10 cellular contexts compared by ENCODE assay signal in genomic region chr6:15905488-15906392, GRCh38.
DNase-seq lines count a peak whose midpoint lies in the region; ATAC-seq and TF ChIP-seq lines count a peak whose summit lies in the region.
"Had no signal": no experiment of that assay in that cellular context is flagged by ENCODE, and none has a peak within 500 bp of the region (broad histone marks: within the 10 kb centered on the region; RNA-seq: fewer than 3 reads in every experiment).

No MANE protein-coding gene starts in this region.

- H3K4me3 ChIP-seq in tibial artery (no peak overlapping the region), GM23248 (no peak overlapping the region)

- no peak for ATAC-seq in HG03159 (IDR thresholded peaks at IDR 0.05; ENCODE audit: unreplicated experiment)
- ATAC-seq in CD4-positive, alpha-beta T cell (ENCODE audit: poor library complexity) = no peak

- no peaks in the 10 kb centered on the region for H4K20me1 ChIP-seq in GM23248 (ENCODE audit: insufficient read depth)

- H3K27me3 ChIP-seq in tibial artery = no peaks in the 10 kb centered on the region
- no peaks in the 10 kb centered on the region for H3K27me3 ChIP-seq in CD4-positive, alpha-beta T cell (ENCODE audit: control insufficient read depth, insufficient read depth, low read length)
- H3K27me3 ChIP-seq in GM23248 (replicated peaks; ENCODE audit: insufficient read depth) = 0 out of 2 replicates have a peak, but pooled peaks cover 3% of the 10 kb centered on the region

- H3K9me3 ChIP-seq in tibial artery (no peaks in the 10 kb centered on the region), GM23248 (ENCODE audit: low read depth) (no peaks in the 10 kb centered on the region)
- no peaks in the 10 kb centered on the region for H3K9me3 ChIP-seq in CD4-positive, alpha-beta T cell (ENCODE audit: control insufficient read depth, low read length)

- H3K27ac ChIP-seq in tibial artery (no peak overlapping the region), GM23248 (no peak overlapping the region)
- no peak overlapping the region for H3K27ac ChIP-seq in CD4-positive, alpha-beta T cell (ENCODE audit: low read depth, low read length)

- CTCF ChIA-PET in GM10248 (lab: Yijun Ruan, JAX) = interaction anchor here (0.9 to 1.3 kb wide), 4 partner anchors 10 to 223 kb away, joined by 3 to 4 read pairs (median 3); partner anchors contain the start of gene MYLIP
- CTCF ChIA-PET in CD4-positive, alpha-beta T cell (lab: Charles Lee) = no interaction called here

- H3K9me3 Mint-ChIP-seq in IgD-negative memory B cell (no peaks in the 10 kb centered on the region), mesothelial cell of epicardium (no peaks in the 10 kb centered on the region)
- H3K9me3 Mint-ChIP-seq in CD4-positive, alpha-beta T cell = no peaks in the 10 kb centered on the region

- POLR2A ChIA-PET in GM10248 (lab: Yijun Ruan, JAX) = interaction anchor here (2.5 kb wide), 1 partner anchor 223 kb away, joined by 10 read pairs; the partner anchor contains the start of gene MYLIP
- POLR2A ChIA-PET in CD4-positive, alpha-beta T cell (lab: Charles Lee) = no interaction called here

- H3K36me3 ChIP-seq in tibial artery (no peaks in the 10 kb centered on the region), GM23248 (ENCODE audit: low read depth) (no peaks in the 10 kb centered on the region)

- no peaks in the 10 kb centered on the region for H3K9me2 ChIP-seq in GM23248 (ENCODE audit: insufficient read depth)

- no peaks in the 10 kb centered on the region for H3K36me3 Mint-ChIP-seq in IgD-negative memory B cell
- peaks cover 2% of the 10 kb centered on the region for H3K36me3 Mint-ChIP-seq in mesothelial cell of epicardium
- H3K36me3 Mint-ChIP-seq in CD4-positive, alpha-beta T cell (ENCODE audit: low read depth) = no peaks in the 10 kb centered on the region

- no peak overlapping the region for H3K9ac ChIP-seq in GM23248

- H3K27me3 Mint-ChIP-seq in IgD-negative memory B cell = no peaks in the 10 kb centered on the region
- no peaks in the 10 kb centered on the region for H3K27me3 Mint-ChIP-seq in mesothelial cell of epicardium (ENCODE audit: low read depth)
- H3K27me3 Mint-ChIP-seq in CD4-positive, alpha-beta T cell = no peaks in the 10 kb centered on the region

- DNase-seq in GM10248 (ENCODE audit: extremely low spot score) (peak; percentile 40), SIG-M5 treated with dmso at 0.1 percent for 504 hours (lab: John Stamatoyannopoulos, UW; ENCODE audit: unreplicated experiment) (peak; percentile 82), mesothelial cell of epicardium (ENCODE audit: low spot score in 2 of 2, unreplicated experiment in 2 of 2) (no peak), tibial artery (no peak), GM23248 (no peak)
- no peak for DNase-seq in CD4-positive, alpha-beta T cell
- DNase-seq: aorta, NCI-H1694 treated with DMSO at 0.1 percent for 48 hours had no signal

- H3K4me1 Mint-ChIP-seq in IgD-negative memory B cell (peaks cover 41 to 45% (median 41%) of the 10 kb centered on the region in 3 donors), mesothelial cell of epicardium (peaks cover 66% of the 10 kb centered on the region)
- no peaks in the 10 kb centered on the region for H3K4me1 Mint-ChIP-seq in CD4-positive, alpha-beta T cell (ENCODE audit: low read depth)

- H2AFZ ChIP-seq in GM23248 = no peak overlapping the region

- intact Hi-C loops in tibial artery (cut with DNase I; ENCODE audit: low total_unique reads) = no loop called here
- intact Hi-C loops in CD4-positive, alpha-beta T cell (cut with DNase I, micrococcal nuclease) = no loop called here

- H3K27ac Mint-ChIP-seq in IgD-negative memory B cell (peak overlapping the region; percentile 66 to 86 (median 75)), mesothelial cell of epicardium (peak overlapping the region; percentile 93)
- no peak overlapping the region for H3K27ac Mint-ChIP-seq in CD4-positive, alpha-beta T cell

- H3K4me3 Mint-ChIP-seq in IgD-negative memory B cell = peak overlapping the region; percentile 15 to 72 (median 54)
- H3K4me3 Mint-ChIP-seq in mesothelial cell of epicardium = no peak overlapping the region
- no peak overlapping the region for H3K4me3 Mint-ChIP-seq in CD4-positive, alpha-beta T cell

- H3F3A ChIP-seq in GM23248 (ENCODE audit: insufficient read depth) = no peaks in the 10 kb centered on the region

- 84 to 90% methylated on average over 8 of the region's 8 CpGs for WGBS in GM23248 (ENCODE audit: low coverage in 1 of 2, low lambda C conversion rate in 2 of 2, missing lambda C conversion rate in 2 of 2), 2 experiments

- no peaks in the 10 kb centered on the region for H3K4me1 ChIP-seq in tibial artery
- H3K4me1 ChIP-seq in GM23248 (ENCODE audit: insufficient read depth) = no peaks in the 10 kb centered on the region

- TF ChIP-seq CTCF in GM10248 (IDR thresholded peaks at IDR 0.05; ENCODE audit: control extremely low read depth, extremely low read depth, low read depth, missing control alignments) = no peak
- no peak for TF ChIP-seq CTCF in mesothelial cell of epicardium (IDR thresholded peaks at IDR 0.05; ENCODE audit: unreplicated experiment)
- TF ChIP-seq CTCF in tibial artery (IDR thresholded peaks at IDR 0.05) = no peak
- no peak for TF ChIP-seq CTCF in CD4-positive, alpha-beta T cell (IDR thresholded peaks at IDR 0.05)

- no peak overlapping the region for H3K4me2 ChIP-seq in GM23248 (ENCODE audit: unreplicated experiment)

- H3K79me2 ChIP-seq in GM23248 (ENCODE audit: insufficient read depth) = no peaks in the 10 kb centered on the region

- in situ Hi-C loops in GM23248 (cut with MboI) = no loop called here

Comparison
In these comparisons a context has a peak if more than half of its experiments do, and no peak if none do; other contexts are left out.
1. DNase-seq: peak in GM10248 (single experiment) and SIG-M5 treated with dmso at 0.1 percent for 504 hours (single experiment); none in mesothelial cell of epicardium (0 of 2), tibial artery (0 of 2), CD4-positive, alpha-beta T cell (0 of 10) and GM23248 (single experiment).
2. H3K4me3 Mint-ChIP-seq: peak in IgD-negative memory B cell (4 of 4); none in mesothelial cell of epicardium (single experiment) and CD4-positive, alpha-beta T cell (single experiment).